ENCODE assay signal across 1 cellular context in the genomic region with DNA sequence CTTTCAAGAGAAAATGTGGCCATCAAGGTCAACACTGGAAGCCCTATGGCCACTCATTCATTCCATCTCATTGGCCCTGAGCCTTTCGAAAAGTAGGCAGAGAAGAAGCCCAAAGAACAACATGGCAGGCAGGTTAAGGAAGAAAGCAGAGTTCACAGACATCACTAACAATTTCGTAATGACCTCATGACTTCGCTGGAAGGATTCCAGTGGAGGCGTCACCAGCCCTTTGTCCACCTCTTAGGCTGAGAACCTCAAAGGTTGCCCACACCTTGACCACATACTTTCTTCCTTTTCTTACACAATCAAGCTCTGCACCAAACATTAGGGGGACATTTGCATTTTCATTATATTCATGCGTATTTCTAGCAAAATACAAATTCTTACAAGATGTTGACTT.
TF ChIP-seq lines count a peak whose summit lies in the region.
"Not testable (repeated sequence)": the region's sequence is repeated elsewhere in the genome, so short reads cannot be mapped to it uniquely, and the experiment has no call there.

No MANE protein-coding gene starts in this region.

TF ChIP-seq in K562, 482 proteins besides CTCF, POLR2A, EP300 and RAD21:
- TF ChIP-seq NR2C2, CEBPG (CRISPR knock-in tag; IDR thresholded peaks at IDR 0.05): not testable (repeated sequence)
- TF ChIP-seq NR2C2 (tag; IDR thresholded peaks at IDR 0.05) (peak; percentile 38; the same call in 1 of the 2 replicates), CEBPB (tag; IDR thresholded peaks at IDR 0.05) (peak; percentile 55), NFIC (IDR thresholded peaks at IDR 0.05) (peak; percentile 20; the same call in 1 of the 2 replicates), CEBPG (tag; conservative IDR thresholded peaks at IDR 0.05 in 1 of 2, IDR thresholded peaks at IDR 0.05 in 1 of 2) (0 out of 4 replicates have a peak, but pooled peaks of 1 of the 2 experiments have one; percentile 32)
